ENCODE assay signal across 22 cellular contexts in genomic region chr12:3571323-3571722, GRCh38.
"Had no signal": no experiment of that assay in that cellular context is flagged by ENCODE, and none has a peak within 500 bp of the region (broad histone marks: within the 10 kb centered on the region; RNA-seq: fewer than 3 reads in every experiment).

No MANE protein-coding gene starts in this region.

- H3K36me3 Mint-ChIP-seq: naive thymus-derived CD4-positive, alpha-beta T cell; neural progenitor cell; stimulated activated naive B cell treated with anti-CD40 and anti-IgM and Interleukin-4, amounts not matched to agents 10 μg/mL and 1 μg/mL and 100 μg/mL, for 72 hours had no signal

- H3K9ac ChIP-seq: neural progenitor cell, parathyroid adenoma had no signal

- H3K9me3 ChIP-seq: colonic mucosa, left lung, psoas muscle, suprapubic skin, transverse colon, vagina had no signal

- H3K27me3 ChIP-seq: colonic mucosa, left lung, neural progenitor cell, transverse colon, vagina had no signal

- H3K27ac Mint-ChIP-seq: effector memory CD8-positive, alpha-beta T cell; naive thymus-derived CD4-positive, alpha-beta T cell; nephron; stimulated activated naive B cell treated with anti-CD40 and anti-IgM and Interleukin-4, amounts not matched to agents 10 μg/mL and 1 μg/mL and 100 μg/mL, for 72 hours had no signal

- H3K36me3 ChIP-seq: colonic mucosa, left lung, neural progenitor cell, suprapubic skin, transverse colon, vagina had no signal

- DNase-seq: colonic mucosa; dermis blood vessel endothelial cell; effector memory CD8-positive, alpha-beta T cell; left cardiac atrium; left lung; mesendoderm; midbrain; naive thymus-derived CD4-positive, alpha-beta T cell; psoas muscle; right cardiac atrium; stimulated activated CD4-positive, alpha-beta T cell treated with anti-CD3 and anti-CD28 coated beads, Interleukin-15, amount 100 ng/mL, for 24 hours; stimulated activated CD4-positive, alpha-beta T cell treated with anti-CD3 and anti-CD28 coated beads, Interleukin-2, amount 100 ng/mL, for 48 hours; stimulated activated naive B cell treated with anti-CD40 and anti-IgM and Interleukin-4, amounts not matched to agents 10 μg/mL and 1 μg/mL and 100 μg/mL, for 72 hours; stimulated activated naive CD8-positive, alpha-beta T cell treated with anti-CD3 and anti-CD28 coated beads, Interleukin-15, amount 100 ng/mL, for 72 hours; transverse colon had no signal

- H3K27ac ChIP-seq: colonic mucosa, left lung, neural progenitor cell, parathyroid adenoma, psoas muscle, skin epidermis, suprapubic skin, transverse colon, vagina had no signal

- H3K9me3 Mint-ChIP-seq: effector memory CD8-positive, alpha-beta T cell; naive thymus-derived CD4-positive, alpha-beta T cell; nephron; neural progenitor cell; stimulated activated naive B cell treated with anti-CD40 and anti-IgM and Interleukin-4, amounts not matched to agents 10 μg/mL and 1 μg/mL and 100 μg/mL, for 72 hours; stimulated activated naive CD8-positive, alpha-beta T cell treated with anti-CD3 and anti-CD28 coated beads, Interleukin-15, amount 100 ng/mL, for 72 hours had no signal

- FAIRE-seq: frontal cortex had no signal

- H3K4me1 Mint-ChIP-seq: nephron; stimulated activated naive B cell treated with anti-CD40 and anti-IgM and Interleukin-4, amounts not matched to agents 10 μg/mL and 1 μg/mL and 100 μg/mL, for 72 hours; stimulated activated naive CD8-positive, alpha-beta T cell treated with anti-CD3 and anti-CD28 coated beads, Interleukin-15, amount 100 ng/mL, for 72 hours had no signal

- ATAC-seq: effector memory CD8-positive, alpha-beta T cell; left cardiac atrium; left lung; naive thymus-derived CD4-positive, alpha-beta T cell; psoas muscle; right cardiac atrium; stimulated activated naive B cell treated with anti-CD40 and anti-IgM and Interleukin-4, amounts not matched to agents 10 μg/mL and 1 μg/mL and 100 μg/mL, for 72 hours; stimulated activated naive CD8-positive, alpha-beta T cell treated with anti-CD3 and anti-CD28 coated beads, Interleukin-15, amount 100 ng/mL, for 72 hours had no signal

- H3K4me3 Mint-ChIP-seq: effector memory CD8-positive, alpha-beta T cell; naive thymus-derived CD4-positive, alpha-beta T cell; nephron; neural progenitor cell; stimulated activated naive B cell treated with anti-CD40 and anti-IgM and Interleukin-4, amounts not matched to agents 10 μg/mL and 1 μg/mL and 100 μg/mL, for 72 hours; stimulated activated naive CD8-positive, alpha-beta T cell treated with anti-CD3 and anti-CD28 coated beads, Interleukin-15, amount 100 ng/mL, for 72 hours had no signal

- H3K27me3 Mint-ChIP-seq: stimulated activated naive CD8-positive, alpha-beta T cell treated with anti-CD3 and anti-CD28 coated beads, Interleukin-15, amount 100 ng/mL, for 72 hours had no signal

- H3K4me1 ChIP-seq: colonic mucosa, left lung, psoas muscle, suprapubic skin, transverse colon, vagina had no signal

- H3K4me3 ChIP-seq: colonic mucosa, left lung, neural progenitor cell, psoas muscle, skin epidermis, suprapubic skin, transverse colon, vagina had no signal
